In genomic region chr6:12148317-12148801, GRCh38 we compare ENCODE assay signal across 12 cellular contexts.
DNase-seq lines count a peak whose midpoint lies in the region; ATAC-seq, FAIRE-seq and TF ChIP-seq lines count a peak whose summit lies in the region.
"Had no signal": no experiment of that assay in that cellular context is flagged by ENCODE, and none has a peak within 500 bp of the region (broad histone marks: within the 10 kb centered on the region; RNA-seq: fewer than 3 reads in every experiment).

No MANE protein-coding gene starts in this region.

- TF ChIP-seq EP300 in HepG2 (IDR thresholded peaks at IDR 0.05; ENCODE audit: low read depth in 2 of 2, low read length in 2 of 2): no peak
- no peak for TF ChIP-seq EP300 in HepG2 (CRISPR knock-in tag; IDR thresholded peaks at IDR 0.05; ENCODE audit: borderline replicate concordance)

- BruUV-seq in PC-3 (replicated peaks; lab: Mats Ljungman, UMichigan) (no TSS peak), HepG2 (replicated peaks; lab: Mats Ljungman, UMichigan) (no TSS peak)

- no peaks in the 10 kb centered on the region for H3K9me2 ChIP-seq in PC-3 (replicated peaks; ENCODE audit: low read length)

- H3K36me3 ChIP-seq in PC-3 (ENCODE audit: low read depth, low read length): no peaks in the 10 kb centered on the region
- H3K36me3 ChIP-seq in osteoblast (ENCODE audit: insufficient read depth, low read length): no peaks in the 10 kb centered on the region
- no peaks in the 10 kb centered on the region for H3K36me3 ChIP-seq in HepG2 (replicated peaks in 1 of 2; ENCODE audit: control insufficient read depth in 1 of 2, insufficient read depth in 2 of 2, low read length in 2 of 2)

- in situ Hi-C loops in HepG2 (cut with HindIII; ENCODE audit: extremely low pct_ligation_motif_present, low pct_unique_long_range_greater_than_20kb): loop anchor here (5.0 kb wide), 1 partner anchor 84 kb away; no protein-coding TSS in a partner anchor

- peak overlapping the region; percentile 28 for H3K9ac ChIP-seq in PC-3 (ENCODE audit: low read length)
- H3K9ac ChIP-seq in HepG2 (ENCODE audit: insufficient read depth, low read depth, low read length): no peak overlapping the region

- H3K4me1 ChIP-seq in PC-3 (ENCODE audit: insufficient read depth, low read length) (peaks cover 41% of the 10 kb centered on the region), osteoblast (ENCODE audit: insufficient read depth, low read length) (peaks cover 20% of the 10 kb centered on the region), HepG2 (ENCODE audit: insufficient read depth, low read length) (no peaks in the 10 kb centered on the region)

- FAIRE-seq in HepG2 (lab: Jason Lieb, UNC): no peak

- intact Hi-C loops in PC-3 (cut with micrococcal nuclease): loop anchor here (2.0 to 10.0 kb wide), 3 partner anchors 76 to 564 kb away; no protein-coding TSS in a partner anchor
- intact Hi-C loops in HepG2 (cut with micrococcal nuclease; ENCODE audit: unreplicated experiment): no loop called here

- no peak for TF ChIP-seq POLR2A in HepG2 (IDR thresholded peaks at IDR 0.05; ENCODE audit: insufficient read depth in 1 of 2, low read depth in 2 of 2, low read length in 2 of 2)

- WGBS in HepG2 (ENCODE audit: low lambda C conversion rate): 67% methylated on average over 3 of the region's 3 CpGs

- no peaks in the 10 kb centered on the region for H3K27me3 ChIP-seq in PC-3 (ENCODE audit: low read length)
- H3K27me3 ChIP-seq in osteoblast (ENCODE audit: insufficient read depth, low read length): no peaks in the 10 kb centered on the region
- no peaks in the 10 kb centered on the region for H3K27me3 ChIP-seq in HepG2 (ENCODE audit: control insufficient read depth in 1 of 2, insufficient read depth in 2 of 2, low read length in 2 of 2)

- POLR2A ChIA-PET in PC-3 (lab: Charles Lee; ENCODE audit: unreplicated experiment): no interaction called here
- POLR2A ChIA-PET in HepG2 (lab: Yijun Ruan, JAX): no interaction called here

- TF ChIP-seq RAD21 in HepG2 (CRISPR knock-in tag; IDR thresholded peaks at IDR 0.05): no peak

- no peak for TF ChIP-seq CTCF in PC-3 (conservative IDR thresholded peaks at IDR 0.05; ENCODE audit: low read depth, low read length)
- no peak for TF ChIP-seq CTCF in osteoblast (IDR thresholded peaks at IDR 0.05; ENCODE audit: extremely low read depth, low read depth, low read length)
- no peak for TF ChIP-seq CTCF in HepG2 (CRISPR knock-in tag; IDR thresholded peaks at IDR 0.05)

- CTCF ChIA-PET in PC-3 (lab: Charles Lee) (no interaction called here), HepG2 (lab: Yijun Ruan, JAX; ENCODE audit: low intra/inter-chr PET ratio, low total read pairs) (interaction anchor here (1.1 kb wide), 1 partner anchor 458 kb away, joined by 3 read pairs; no protein-coding TSS in a partner anchor)

- no peaks in the 10 kb centered on the region for H3K9me3 ChIP-seq in PC-3 (ENCODE audit: low read length)
- H3K9me3 ChIP-seq in osteoblast (ENCODE audit: low read depth, low read length): no peaks in the 10 kb centered on the region
- no peaks in the 10 kb centered on the region for H3K9me3 ChIP-seq in HepG2 (ENCODE audit: low read length)

- ATAC-seq in PC-3: peak; percentile 83
- ATAC-seq in HG02885 (IDR thresholded peaks at IDR 0.05; ENCODE audit: poor library complexity, unreplicated experiment): no peak
- no peak for ATAC-seq in HepG2

- no peaks in the 10 kb centered on the region for H3F3A ChIP-seq in PC-3 (ENCODE audit: low read length, unreplicated experiment)

- H3K4me2 ChIP-seq in PC-3 (ENCODE audit: low read length): peak overlapping the region; percentile 68
- H3K4me2 ChIP-seq in osteoblast (ENCODE audit: insufficient read depth, low read length): peak overlapping the region; percentile 51
- H3K4me2 ChIP-seq in HepG2 (ENCODE audit: low read depth, low read length): no peak overlapping the region

- H3K4me3 ChIP-seq in PC-3 (ENCODE audit: low read length): peak overlapping the region; percentile 43
- H3K4me3 ChIP-seq in osteoblast (ENCODE audit: insufficient read depth, low read length): peak overlapping the region; percentile 9
- no peak overlapping the region for H3K4me3 ChIP-seq in HepG2 (replicated peaks in 1 of 3; ENCODE audit: insufficient read depth in 1 of 3, low read depth in 2 of 3, low read length in 3 of 3)
- H3K4me3 ChIP-seq: SK-N-MC had no signal

- DNase-seq in EL (peak; percentile 85), PC-3 (peak; percentile 85), dermis blood vessel endothelial cell (peak; percentile 39), osteoblast (ENCODE audit: insufficient read length, low spot score, missing footprints) (no peak), NOMO-1 treated with dmso at 0.1 percent for 144 hours (lab: John Stamatoyannopoulos, UW; ENCODE audit: unreplicated experiment) (no peak), HepG2 (ENCODE audit: low spot score) (no peak)
- DNase-seq: activated CD4-positive, alpha-beta T cell treated with anti-CD3 and anti-CD28 coated beads, Interleukin-2, amount 50 U/mL, for 48 hours; DMS153; naive B cell; NCI-H1092 treated with DMSO at 0.1 percent for 48 hours had no signal

- peak overlapping the region; percentile 17; the same call in 1 of the 2 replicates for H2AFZ ChIP-seq in PC-3 (ENCODE audit: low read length)
- peak overlapping the region; percentile 47 for H2AFZ ChIP-seq in osteoblast (ENCODE audit: low read length)
- no peak overlapping the region for H2AFZ ChIP-seq in HepG2 (ENCODE audit: low read length)

- no peaks in the 10 kb centered on the region for H3K79me2 ChIP-seq in PC-3 (ENCODE audit: low read length)
- no peaks in the 10 kb centered on the region for H3K79me2 ChIP-seq in osteoblast (ENCODE audit: insufficient read depth, low read length)
- no peaks in the 10 kb centered on the region for H3K79me2 ChIP-seq in HepG2 (ENCODE audit: insufficient read depth, low read length)

- no peaks in the 10 kb centered on the region for H4K20me1 ChIP-seq in PC-3 (ENCODE audit: low read length)
- H4K20me1 ChIP-seq in osteoblast (ENCODE audit: insufficient read depth, low read length): no peaks in the 10 kb centered on the region
- no peaks in the 10 kb centered on the region for H4K20me1 ChIP-seq in HepG2 (ENCODE audit: insufficient read depth, low read length)

- peak overlapping the region; percentile 75 for H3K27ac ChIP-seq in PC-3 (ENCODE audit: low read length)
- H3K27ac ChIP-seq in osteoblast (ENCODE audit: low read depth, low read length): peak overlapping the region; percentile 71
- H3K27ac ChIP-seq in HepG2 (ENCODE audit: extremely low read length, insufficient read depth, low read length): no peak overlapping the region
- H3K27ac ChIP-seq: SK-N-MC had no signal

TF ChIP-seq in HepG2, 621 proteins besides CTCF, POLR2A, EP300 and RAD21 (continues in another document):
- TF ChIP-seq ZNF484 (CRISPR knock-in tag; IDR thresholded peaks at IDR 0.05; ENCODE audit: borderline replicate concordance, low read depth): no peak
- no peak for TF ChIP-seq NPAS2 (CRISPR knock-in tag; IDR thresholded peaks at IDR 0.05; ENCODE audit: borderline replicate concordance)
- TF ChIP-seq ETS1 (CRISPR knock-in tag; IDR thresholded peaks at IDR 0.05): no peak
- no peak for TF ChIP-seq MAX (IDR thresholded peaks at IDR 0.05)
- TF ChIP-seq CENPBD1 (CRISPR knock-in tag; IDR thresholded peaks at IDR 0.05; ENCODE audit: borderline replicate concordance, low read depth): no peak
- TF ChIP-seq ZNF609 (CRISPR knock-in tag; IDR thresholded peaks at IDR 0.05; ENCODE audit: borderline replicate concordance): no peak

Comparison
In these comparisons a context has a peak if more than half of its experiments do, and no peak if none do; other contexts are left out.
1. DNase-seq: peak in EL (single experiment), PC-3 (single experiment) and dermis blood vessel endothelial cell (single experiment); none in osteoblast (single experiment), NOMO-1 treated with dmso at 0.1 percent for 144 hours (single experiment) and HepG2 (single experiment).
2. H3K4me3 ChIP-seq: peak in PC-3 (single experiment) and osteoblast (single experiment); none in HepG2 (0 of 3).